ENCODE assay signal across 1 cellular context in genomic region chr12:39272934-39273770, GRCh38.
TF ChIP-seq lines count a peak whose summit lies in the region.

No MANE protein-coding gene starts in this region.

TF ChIP-seq in H1, 55 proteins besides CTCF, POLR2A, EP300 and RAD21 (continued from another document):
- TF ChIP-seq TCF12 (IDR thresholded peaks at IDR 0.05; ENCODE audit: low read depth, low read length) (no peak), KDM5A (IDR thresholded peaks at IDR 0.05; ENCODE audit: low read length) (no peak), SIRT6 (IDR thresholded peaks at IDR 0.05; ENCODE audit: low read length) (no peak), SAP30 (IDR thresholded peaks at IDR 0.05; ENCODE audit: insufficient read depth, insufficient replicate concordance, low read length) (no peak), NRF1 (IDR thresholded peaks at IDR 0.05; ENCODE audit: low read depth, low read length) (no peak), JUND (IDR thresholded peaks at IDR 0.05; ENCODE audit: low read length) (no peak), CEBPB (IDR thresholded peaks at IDR 0.05; ENCODE audit: low read depth, low read length) (no peak), E2F6 (IDR thresholded peaks at IDR 0.05) (no peak)
